ENCODE assay signal across 10 cellular contexts in the genomic region with DNA sequence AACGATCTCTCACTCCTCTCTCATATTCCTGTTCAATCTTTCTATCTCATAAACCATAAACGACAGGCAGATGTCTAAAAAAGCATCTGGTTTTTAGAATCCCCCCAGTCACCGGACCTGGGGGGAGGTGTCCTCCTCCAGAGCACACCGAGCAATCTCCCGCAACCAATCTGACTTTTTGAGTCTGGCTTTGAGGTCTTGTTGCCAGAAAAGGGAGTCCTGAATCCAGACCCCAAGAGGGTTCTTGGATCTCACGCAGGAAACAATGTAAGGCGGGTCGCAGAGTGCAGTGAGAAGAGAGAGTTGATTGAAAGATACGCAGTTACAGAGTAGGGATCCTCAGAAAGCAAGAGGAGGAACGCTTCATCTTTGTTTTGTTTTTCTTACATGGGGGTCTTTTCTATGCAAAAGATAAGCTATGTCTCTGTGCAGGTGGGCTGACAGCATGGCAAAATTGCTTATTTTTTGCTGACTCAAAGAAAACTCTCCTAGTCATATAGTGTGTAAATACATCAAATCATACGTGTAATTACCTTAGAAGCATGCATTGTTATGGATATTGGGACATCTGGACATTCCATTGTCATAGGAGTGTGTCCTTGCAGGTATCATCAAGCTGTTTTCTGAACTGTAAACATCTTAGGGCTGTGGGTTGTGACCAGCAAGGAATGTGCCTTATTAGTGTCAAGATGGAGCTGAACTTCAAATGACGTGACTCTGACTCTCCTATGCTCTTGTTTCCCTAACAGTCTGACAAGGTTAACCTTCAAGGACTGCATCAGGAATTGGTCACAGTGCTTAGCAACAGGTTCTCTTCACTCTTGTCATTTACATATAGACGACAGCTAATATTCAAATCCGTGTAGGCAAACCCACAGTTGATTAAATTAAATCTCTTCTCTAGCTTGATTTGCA.
A peak's percentile ranks its signal among the peaks of the same experiment; 100 is the strongest.
DNase-seq lines count a peak whose midpoint lies in the region; ATAC-seq and TF ChIP-seq lines count a peak whose summit lies in the region.
"Had no signal": no experiment of that assay in that cellular context is flagged by ENCODE, and none has a peak within 500 bp of the region (broad histone marks: within the 10 kb centered on the region; RNA-seq: fewer than 3 reads in every experiment).

No MANE protein-coding gene starts in this region.

- H3K4me1 Mint-ChIP-seq in activated naive CD4-positive, alpha-beta T cell treated with anti-CD3 and anti-CD28 coated beads, Interleukin-2, amount 50 U/mL, for 24 hours = peaks cover 10% of the 10 kb centered on the region

- 29% methylated on average over 14 of the region's 14 CpGs for WGBS in smooth muscle cell (ENCODE audit: low lambda C conversion rate)

- no peaks in the 10 kb centered on the region for H3K9me3 Mint-ChIP-seq in activated naive CD4-positive, alpha-beta T cell treated with anti-CD3 and anti-CD28 coated beads, Interleukin-2, amount 50 U/mL, for 24 hours

- ATAC-seq in HG03520 (IDR thresholded peaks at IDR 0.05; ENCODE audit: unreplicated experiment) = no peak

- peak overlapping the region; percentile 50 for H3K4me3 ChIP-seq in smooth muscle cell

- peak overlapping the region; percentile 21 for H3K4me3 Mint-ChIP-seq in activated naive CD4-positive, alpha-beta T cell treated with anti-CD3 and anti-CD28 coated beads, Interleukin-2, amount 50 U/mL, for 24 hours

- peak overlapping the region; percentile 86 for H3K4me2 ChIP-seq in smooth muscle cell

- no peaks in the 10 kb centered on the region for H3K9me3 ChIP-seq in smooth muscle cell (replicated peaks; ENCODE audit: low read depth)
- H3K9me3 ChIP-seq: thoracic aorta had no signal

- no peaks in the 10 kb centered on the region for H3K4me1 ChIP-seq in smooth muscle cell (ENCODE audit: low read depth)

- H3K36me3 Mint-ChIP-seq in activated naive CD4-positive, alpha-beta T cell treated with anti-CD3 and anti-CD28 coated beads, Interleukin-2, amount 50 U/mL, for 24 hours = no peaks in the 10 kb centered on the region

- H3K27ac Mint-ChIP-seq in activated naive CD4-positive, alpha-beta T cell treated with anti-CD3 and anti-CD28 coated beads, Interleukin-2, amount 50 U/mL, for 24 hours = no peak overlapping the region

- no peak for TF ChIP-seq CTCF in smooth muscle cell (IDR thresholded peaks at IDR 0.05; ENCODE audit: borderline replicate concordance, insufficient read depth, poor library complexity, severe bottlenecking)

- DNase-seq in activated naive CD4-positive, alpha-beta T cell (lab: John Stamatoyannopoulos, UW) = no peak
- DNase-seq in astrocyte of the hippocampus (ENCODE audit: low read depth, low spot score) (peak; percentile 18), kidney tubule cell (ENCODE audit: low spot score) (peak; percentile 79), smooth muscle cell (lab: John Stamatoyannopoulos, UW; ENCODE audit: unreplicated experiment) (no peak), NCI-H187 treated with DMSO at 0.1 percent for 48 hours (lab: John Stamatoyannopoulos, UW) (no peak), superior temporal gyrus (ENCODE audit: extremely low spot score) (no peak)
- DNase-seq: activated CD4-positive, CD25-positive, alpha-beta regulatory T cell treated with anti-CD3 and anti-CD28 coated beads, Interleukin-2, amount 50 U/mL, for 72 hours had no signal

- peak overlapping the region; percentile 57 for H2AFZ ChIP-seq in smooth muscle cell (ENCODE audit: low read depth)

- H3K79me2 ChIP-seq in smooth muscle cell (ENCODE audit: low read depth) = no peaks in the 10 kb centered on the region

- no peaks in the 10 kb centered on the region for H4K20me1 ChIP-seq in smooth muscle cell (ENCODE audit: low read depth)

- no peaks in the 10 kb centered on the region for H3K27me3 ChIP-seq in smooth muscle cell (ENCODE audit: low read depth)

- no peak overlapping the region for H3K27ac ChIP-seq in smooth muscle cell (ENCODE audit: low read depth)
- H3K27ac ChIP-seq: thoracic aorta had no signal

- no peaks in the 10 kb centered on the region for H3F3A ChIP-seq in smooth muscle cell (ENCODE audit: low read depth)

- H3K9ac ChIP-seq in smooth muscle cell (ENCODE audit: low read depth) = no peak overlapping the region

- peaks cover 24% of the 10 kb centered on the region for H3K27me3 Mint-ChIP-seq in activated naive CD4-positive, alpha-beta T cell treated with anti-CD3 and anti-CD28 coated beads, Interleukin-2, amount 50 U/mL, for 24 hours

- no peaks in the 10 kb centered on the region for H3K36me3 ChIP-seq in smooth muscle cell (ENCODE audit: low read depth)
- H3K36me3 ChIP-seq: thoracic aorta had no signal

Comparison
In these comparisons a context has a peak if more than half of its experiments do, and no peak if none do; other contexts are left out.
1. DNase-seq: peak in astrocyte of the hippocampus (single experiment) and kidney tubule cell (single experiment); none in activated naive CD4-positive, alpha-beta T cell (0 of 4), smooth muscle cell (single experiment), NCI-H187 treated with DMSO at 0.1 percent for 48 hours (single experiment) and superior temporal gyrus (single experiment).